Comparison of ENCODE assay signal across 11 cellular contexts in genomic region chr5:132488590-132488989, GRCh38. TPM values are rescaled to one million over a fixed set of nuclear protein-coding genes. Genes with fewer than 3 reads are reported as not detected.
A peak's percentile ranks its signal among the peaks of the same experiment; 100 is the strongest.
DNase-seq lines count a peak whose midpoint lies in the region; ATAC-seq and TF ChIP-seq lines count a peak whose summit lies in the region.
"Had no signal": no experiment of that assay in that cellular context is flagged by ENCODE, and none has a peak within 500 bp of the region (broad histone marks: within the 10 kb centered on the region; RNA-seq: fewer than 3 reads in every experiment).

No MANE protein-coding gene starts in this region.

- H4K91ac ChIP-seq in IMR-90 (ENCODE audit: insufficient read depth, low read depth, low read length): no peak overlapping the region

- no peak overlapping the region for H2BK20ac ChIP-seq in IMR-90 (ENCODE audit: low read depth, low read length)

- no peak overlapping the region for H2AFZ ChIP-seq in IMR-90 (replicated peaks; ENCODE audit: low read length, poor library complexity)

- peaks cover 39 to 73% of the 10 kb centered on the region in 2 experiments for H3K79me1 ChIP-seq in IMR-90 (ENCODE audit: low read depth in 1 of 2, low read length in 2 of 2)

- no CpG with 5 or more reads among the region's 2 CpGs for WGBS in IMR-90 (ENCODE audit: extremely low coverage in 2 of 2, insufficient read length in 1 of 2), 2 experiments
- 79 to 86% methylated on average over 2 of the region's 2 CpGs for WGBS in thyroid gland, 2 donors

- no peak overlapping the region for H3K56ac ChIP-seq in IMR-90 (ENCODE audit: extremely low read depth, insufficient read depth, low read length)

- H3K18ac ChIP-seq in IMR-90 (ENCODE audit: low read depth, low read length): no peak overlapping the region

- dilution Hi-C loops in IMR-90 (cut with HindIII; ENCODE audit: low sequenced_read_pairs, unreplicated experiment): no loop called here

- peaks cover 22% of the 10 kb centered on the region for H3K4me1 ChIP-seq in IMR-90 (ENCODE audit: control insufficient read depth, insufficient read depth, low read length)
- peaks cover 26 to 48% of the 10 kb centered on the region in 2 donors for H3K4me1 ChIP-seq in thyroid gland

- H3K9me1 ChIP-seq in IMR-90 (ENCODE audit: insufficient read depth, low read length): peaks cover 44% of the 10 kb centered on the region

- peaks cover 0 to 2% (median 0%) of the 10 kb centered on the region in 5 experiments for H3K9me3 Mint-ChIP-seq in brain
- no peaks in the 10 kb centered on the region for H3K9me3 Mint-ChIP-seq in naive thymus-derived CD8-positive, alpha-beta T cell

- BruUV-seq in IMR-90 (replicated peaks; lab: Mats Ljungman, UMichigan): no TSS peak

- H3K4me2 ChIP-seq in IMR-90 (ENCODE audit: low read depth, low read length): peak overlapping the region; percentile 82

- peaks cover 28% of the 10 kb centered on the region for H3K27me3 Mint-ChIP-seq in brain
- H3K27me3 Mint-ChIP-seq in naive thymus-derived CD8-positive, alpha-beta T cell: no peaks in the 10 kb centered on the region

- H3K27me3 ChIP-seq in IMR-90 (ENCODE audit: control insufficient read depth, insufficient read depth, low read length) (no peaks in the 10 kb centered on the region), thyroid gland (no peaks in the 10 kb centered on the region)

- H3K9me3 ChIP-seq in IMR-90 (ENCODE audit: control insufficient read depth, insufficient read depth, low read length) (no peaks in the 10 kb centered on the region), thyroid gland (no peaks in the 10 kb centered on the region)

- no peak overlapping the region for H4K8ac ChIP-seq in IMR-90 (ENCODE audit: low read depth in 2 of 2, low read length in 2 of 2)

- H2BK5ac ChIP-seq in IMR-90 (ENCODE audit: low read depth, low read length, poor library complexity, severe bottlenecking): no peak overlapping the region

- TF ChIP-seq POLR2A in IMR-90 (IDR thresholded peaks at IDR 0.05; ENCODE audit: low read depth, low read length) (no peak), thyroid gland (IDR thresholded peaks at IDR 0.05) (no peak)

- H2BK120ac ChIP-seq in IMR-90 (ENCODE audit: low read depth, low read length): no peak overlapping the region

- H3K27ac Mint-ChIP-seq in brain: peak overlapping the region in 1 of 5 experiments; percentile 59
- peak overlapping the region; percentile 92 to 98 (median 95) for H3K27ac Mint-ChIP-seq in naive thymus-derived CD8-positive, alpha-beta T cell

- peak overlapping the region; percentile 72; the same call in 1 of the 2 replicates for H3K23ac ChIP-seq in IMR-90 (ENCODE audit: low read depth, low read length)

- ATAC-seq in IMR-90 (ENCODE audit: low read depth): no peak
- no peak for ATAC-seq in naive thymus-derived CD8-positive, alpha-beta T cell
- ATAC-seq: HCT116 had no signal

- DNase-seq in AG09309 (ENCODE audit: low read depth) (no peak), IMR-90 (no peak), thyroid gland (no peak), SK-N-DZ (ENCODE audit: low spot score) (no peak)
- no peak for DNase-seq in naive thymus-derived CD8-positive, alpha-beta T cell
- no peak for DNase-seq in stimulated activated CD4-positive, alpha-beta T cell treated with anti-CD3 and anti-CD28 coated beads, Interleukin-2, amount 100 ng/mL, for 24 hours
- no peak for DNase-seq in activated CD4-positive, alpha-beta T cell treated with anti-CD3 and anti-CD28 coated beads for 48 hours
- DNase-seq: NCI-H1092, nucleus accumbens had no signal

- H3K4me1 Mint-ChIP-seq in brain: peaks cover 11% of the 10 kb centered on the region
- H3K4me1 Mint-ChIP-seq in naive thymus-derived CD8-positive, alpha-beta T cell: peaks cover 46 to 78% (median 74%) of the 10 kb centered on the region in 4 donors

- TF ChIP-seq CTCF in AG09309 (IDR thresholded peaks at IDR 0.05; ENCODE audit: control insufficient read depth, insufficient read depth, low read depth, low read length, missing control alignments) (no peak), IMR-90 (conservative IDR thresholded peaks at IDR 0.05; ENCODE audit: low read depth, low read length) (no peak), brain (conservative IDR thresholded peaks at IDR 0.05) (no peak), thyroid gland (IDR thresholded peaks at IDR 0.05) (no peak)

- H4K20me1 ChIP-seq in IMR-90 (ENCODE audit: insufficient read depth, low read length): peaks cover 40% of the 10 kb centered on the region

- H3K36me3 Mint-ChIP-seq in brain: peaks cover 20% of the 10 kb centered on the region
- peaks cover 0 to 65% (median 43%) of the 10 kb centered on the region in 3 donors for H3K36me3 Mint-ChIP-seq in naive thymus-derived CD8-positive, alpha-beta T cell

- POLR2A ChIA-PET in IMR-90 (lab: Charles Lee; ENCODE audit: unreplicated experiment): no interaction called here
- POLR2A ChIA-PET in naive thymus-derived CD8-positive, alpha-beta T cell (lab: Charles Lee): interaction anchor here (1.4 to 16.0 kb wide), 13 partner anchors 11 to 102 kb away, joined by 10 to 648 read pairs (median 69); no protein-coding TSS in a partner anchor

- H3K36me3 ChIP-seq in IMR-90 (ENCODE audit: control insufficient read depth, insufficient read depth, low read length) (peaks cover 47% of the 10 kb centered on the region), thyroid gland (peaks cover 31 to 39% of the 10 kb centered on the region in 2 donors)

- 0 out of 2 replicates have a peak overlapping the region, but pooled peaks have one; percentile 7 for H3K4ac ChIP-seq in IMR-90 (ENCODE audit: low read depth, low read length)

- H2BK15ac ChIP-seq in IMR-90 (ENCODE audit: low read depth, low read length): no peak overlapping the region

- H2AK9ac ChIP-seq in IMR-90 (replicated peaks; ENCODE audit: low read depth, low read length, poor library complexity): no peak overlapping the region

- H3K9ac ChIP-seq in IMR-90 (ENCODE audit: low read depth, low read length): no peak overlapping the region

- no peak for TF ChIP-seq RAD21 in IMR-90 (IDR thresholded peaks at IDR 0.05; ENCODE audit: low read length)

- H3K4me3 Mint-ChIP-seq in brain: peak overlapping the region in 4 of 5 experiments; percentile 84 to 90 (median 86)
- H3K4me3 Mint-ChIP-seq in naive thymus-derived CD8-positive, alpha-beta T cell: peak overlapping the region; percentile 93 to 97 (median 96)

- peak overlapping the region; percentile 76 for H3K4me3 ChIP-seq in AG09309 (ENCODE audit: control insufficient read depth, low read depth, low read length)
- H3K4me3 ChIP-seq in IMR-90 (ENCODE audit: insufficient read depth, low read depth, low read length): no peak overlapping the region
- H3K4me3 ChIP-seq in thyroid gland (replicated peaks in 1 of 3): peak overlapping the region in 1 of 3 donors; percentile 87

- H3K14ac ChIP-seq in IMR-90 (replicated peaks; ENCODE audit: low read depth, low read length): 0 out of 2 replicates have a peak overlapping the region, but pooled peaks have one; percentile 13

- H2AK5ac ChIP-seq in IMR-90 (ENCODE audit: low read depth, low read length): no peak overlapping the region

- no peak overlapping the region for H4K5ac ChIP-seq in IMR-90 (ENCODE audit: low read depth, low read length)

- CTCF ChIA-PET in IMR-90 (lab: Yijun Ruan, JAX): interaction anchor here (0.9 to 2.0 kb wide), 3 partner anchors 19 to 74 kb away, joined by 3 to 9 read pairs (median 3); no protein-coding TSS in a partner anchor

- intact Hi-C loops in IMR-90 (cut with micrococcal nuclease): no loop called here
- intact Hi-C loops in thyroid gland (cut with DNase I): loop anchor here (5.0 kb wide), 2 partner anchors 66 to 81 kb away; no protein-coding TSS in a partner anchor

- in situ Hi-C loops in IMR-90 (cut with MboI; ENCODE audit: low sequenced_read_pairs): loop anchor here (25.0 kb wide), 1 partner anchor 401 kb away; no protein-coding TSS in a partner anchor

- H3K27ac ChIP-seq in IMR-90 (ENCODE audit: insufficient read depth, low read length) (no peak overlapping the region), thyroid gland (peak overlapping the region in 1 of 3 donors; percentile 99)

TF ChIP-seq in IMR-90, 13 proteins besides CTCF, POLR2A, EP300 and RAD21:
- TF ChIP-seq SMC3 (IDR thresholded peaks at IDR 0.05; ENCODE audit: low read depth, low read length) (no peak), CEBPB (IDR thresholded peaks at IDR 0.05; ENCODE audit: low read depth, low read length) (no peak), CHD1 (IDR thresholded peaks at IDR 0.05; ENCODE audit: low read depth, low read length) (no peak)

RNA-seq across cellular contexts. Expression of gene IRF1, which starts 2.0 kb away (rescaled TPM):
- total RNA-seq in IMR-90 (2012; rRNA removed) (6.9 and 11.1 TPM in 2 replicates), thyroid gland (10 to 100 TPM; 24.6 to 49.7 (median 32.1) TPM)
- polyA plus RNA-seq in IMR-90 (2012; rRNA removed) (16.5 and 18.9 TPM in 2 replicates), brain (ENCODE audit: insufficient read depth, low read depth, low replicate concordance) (11.5 TPM)
- polyA plus RNA-seq in IMR-90 (2012; cell fraction: cytosol; rRNA removed): 13.2 and 15.9 TPM in 2 replicates
- 25.7 and 30.6 TPM in 2 replicates for polyA plus RNA-seq in IMR-90 (2012; cell fraction: nucleus; rRNA removed; ENCODE audit: low replicate concordance)
- total RNA-seq in naive thymus-derived CD8-positive, alpha-beta T cell: 100 to 1,000 TPM; 116 to 127 TPM
- 100 to 1,000 TPM; 108 to 218 (median 141) TPM for polyA plus RNA-seq in naive thymus-derived CD8-positive, alpha-beta T cell
- 1.4 and 1.5 TPM in 2 replicates for polyA plus RNA-seq in SK-N-DZ (2014; cell fraction: cytosol; rRNA removed)
- polyA plus RNA-seq in SK-N-DZ (2014; cell fraction: nucleus; rRNA removed): 0.74 and 1.9 TPM in 2 replicates

RNA-seq across cellular contexts. Expression of gene IL5, which starts 54.7 kb away (rescaled TPM):
- not detected in 2 replicates for total RNA-seq in IMR-90 (2012; rRNA removed)
- not detected in 2 replicates for polyA plus RNA-seq in IMR-90 (2012; rRNA removed)
- not detected in 2 replicates for polyA plus RNA-seq in IMR-90 (2012; cell fraction: cytosol; rRNA removed)
- polyA plus RNA-seq in IMR-90 (2012; cell fraction: nucleus; rRNA removed; ENCODE audit: low replicate concordance): not detected in 2 replicates
- not detected for polyA plus RNA-seq in brain (ENCODE audit: insufficient read depth, low read depth, low replicate concordance)
- not detected for total RNA-seq in naive thymus-derived CD8-positive, alpha-beta T cell
- polyA plus RNA-seq in naive thymus-derived CD8-positive, alpha-beta T cell: not detected
- total RNA-seq in thyroid gland: not detected
- polyA plus RNA-seq in SK-N-DZ (2014; cell fraction: cytosol; rRNA removed): 0.19 TPM in 1 of 2 replicates, not detected in the other
- polyA plus RNA-seq in SK-N-DZ (2014; cell fraction: nucleus; rRNA removed): not detected in 2 replicates
